17 cellular contexts compared by ENCODE assay signal in genomic region chr13:24360106-24360505, GRCh38. TPM values are rescaled to one million over a fixed set of nuclear protein-coding genes. Genes with fewer than 3 reads are reported as not detected.
DNase-seq lines count a peak whose midpoint lies in the region; ATAC-seq and TF ChIP-seq lines count a peak whose summit lies in the region.
"Had no signal": no experiment of that assay in that cellular context is flagged by ENCODE, and none has a peak within 500 bp of the region (broad histone marks: within the 10 kb centered on the region; RNA-seq: fewer than 3 reads in every experiment).

No MANE protein-coding gene starts in this region.

- CTCF ChIA-PET in activated naive CD4-positive, alpha-beta T cell treated with anti-CD3 and anti-CD28 coated beads, Interleukin-2, amount 10 ng/mL, durations not matched to agents 7 days and 5 days (lab: Charles Lee), result interaction anchor here (0.8 kb wide), 1 partner anchor 20 kb away, joined by 3 read pairs; no protein-coding TSS in a partner anchor

- H3K27me3 Mint-ChIP-seq in nephron (ENCODE audit: low read depth), result no peaks in the 10 kb centered on the region
- H3K27me3 Mint-ChIP-seq in activated naive CD4-positive, alpha-beta T cell treated with anti-CD3 and anti-CD28 coated beads, Interleukin-2, amount 10 ng/mL, durations not matched to agents 7 days and 5 days, result no peaks in the 10 kb centered on the region
- H3K27me3 Mint-ChIP-seq: CD4-positive, alpha-beta memory T cell had no signal

- TF ChIP-seq POLR2A in testis (IDR thresholded peaks at IDR 0.05), result no peak

- DNase-seq in colonic mucosa (no peak), kidney tubule cell (ENCODE audit: low spot score) (peak; percentile 63), renal cortical epithelial cell (ENCODE audit: low read depth) (peak; percentile 84), testis (no peak)
- DNase-seq in activated naive CD4-positive, alpha-beta T cell treated with anti-CD3 and anti-CD28 coated beads, Interleukin-2, amount 10 ng/mL, durations not matched to agents 7 days and 5 days, result no peak
- DNase-seq: C1 segment of cervical spinal cord, Calu3, COR-L47, DND-41, H9 had no signal

- no peaks in the 10 kb centered on the region for H3K9me3 Mint-ChIP-seq in nephron
- H3K9me3 Mint-ChIP-seq in activated naive CD4-positive, alpha-beta T cell treated with anti-CD3 and anti-CD28 coated beads, Interleukin-2, amount 10 ng/mL, durations not matched to agents 7 days and 5 days, result no peaks in the 10 kb centered on the region
- H3K9me3 Mint-ChIP-seq: CD4-positive, alpha-beta memory T cell; H9 had no signal

- H3K4me1 ChIP-seq in colonic mucosa (no peaks in the 10 kb centered on the region), testis (no peaks in the 10 kb centered on the region)

- intact Hi-C loops in colonic mucosa (cut with DNase I), result no loop called here
- intact Hi-C loops in testis (cut with DNase I; ENCODE audit: low total_unique reads), result no loop called here

- no peak for ATAC-seq in GM21786 (IDR thresholded peaks at IDR 0.05; ENCODE audit: unreplicated experiment)

- H3K4me3 ChIP-seq in colonic mucosa (no peak overlapping the region), testis (no peak overlapping the region)
- H3K4me3 ChIP-seq: GM23338 had no signal

- H3K9me3 ChIP-seq in colonic mucosa (no peaks in the 10 kb centered on the region), testis (no peaks in the 10 kb centered on the region)

- H3K27ac Mint-ChIP-seq in nephron, result peak overlapping the region; percentile 51 to 88 (median 83)
- no peak overlapping the region for H3K27ac Mint-ChIP-seq in activated naive CD4-positive, alpha-beta T cell treated with anti-CD3 and anti-CD28 coated beads, Interleukin-2, amount 10 ng/mL, durations not matched to agents 7 days and 5 days
- H3K27ac Mint-ChIP-seq: CD4-positive, alpha-beta memory T cell; GM23338; H9 had no signal

- H3K27me3 ChIP-seq in colonic mucosa (no peaks in the 10 kb centered on the region), testis (no peaks in the 10 kb centered on the region)

- no peaks in the 10 kb centered on the region for H3K4me1 Mint-ChIP-seq in nephron
- no peaks in the 10 kb centered on the region for H3K4me1 Mint-ChIP-seq in activated naive CD4-positive, alpha-beta T cell treated with anti-CD3 and anti-CD28 coated beads, Interleukin-2, amount 10 ng/mL, durations not matched to agents 7 days and 5 days
- H3K4me1 Mint-ChIP-seq: CD4-positive, alpha-beta memory T cell; H9 had no signal

- WGBS in testis, 2 donors, result 94 to 95% methylated on average over 7 of the region's 7 CpGs

- H3K9ac ChIP-seq in colonic mucosa (ENCODE audit: low read depth in 2 of 2, low read length in 2 of 2), result no peak overlapping the region

- H3K4me3 Mint-ChIP-seq in nephron, result no peak overlapping the region
- no peak overlapping the region for H3K4me3 Mint-ChIP-seq in activated naive CD4-positive, alpha-beta T cell treated with anti-CD3 and anti-CD28 coated beads, Interleukin-2, amount 10 ng/mL, durations not matched to agents 7 days and 5 days
- H3K4me3 Mint-ChIP-seq: CD4-positive, alpha-beta memory T cell; GM23338; H9 had no signal

- H3K27ac ChIP-seq in colonic mucosa, result peak overlapping the region; percentile 55
- no peak overlapping the region for H3K27ac ChIP-seq in testis

- H3K36me3 ChIP-seq in colonic mucosa, result no peaks in the 10 kb centered on the region
- no peaks in the 10 kb centered on the region for H3K36me3 ChIP-seq in testis (ENCODE audit: low read depth, missing control alignments)

- TF ChIP-seq CTCF in colonic mucosa (IDR thresholded peaks at IDR 0.05), result no peak
- no peak for TF ChIP-seq CTCF in nephron (IDR thresholded peaks at IDR 0.05; ENCODE audit: unreplicated experiment in 3 of 3)
- TF ChIP-seq CTCF in testis (IDR thresholded peaks at IDR 0.05), result no peak

- H3K36me3 Mint-ChIP-seq in nephron (ENCODE audit: low read depth), result no peaks in the 10 kb centered on the region
- no peaks in the 10 kb centered on the region for H3K36me3 Mint-ChIP-seq in activated naive CD4-positive, alpha-beta T cell treated with anti-CD3 and anti-CD28 coated beads, Interleukin-2, amount 10 ng/mL, durations not matched to agents 7 days and 5 days
- H3K36me3 Mint-ChIP-seq: CD4-positive, alpha-beta memory T cell had no signal

RNA-seq across cellular contexts. Expression of gene C1QTNF9, which starts 50.7 kb away (rescaled TPM):
- total RNA-seq in colonic mucosa, result under 1 TPM in 1 of 2 donors, not detected in 1; 0.19 TPM
- total RNA-seq in renal cortical epithelial cell, result not detected in 2 replicates
- total RNA-seq in testis, result 1 to 10 TPM in 1 of 2 donors, under 1 TPM in 1; 0.43 to 2.4 TPM
- polyA plus RNA-seq in testis (ENCODE audit: insufficient read depth, low read depth, low replicate concordance), result 1.1 TPM
- total RNA-seq: A172; Calu3; CD4-positive, alpha-beta memory T cell; GM23338; H4; H9 had no signal
- polyA plus RNA-seq: BJ; CD4-positive, alpha-beta memory T cell; GM23338 had no signal

Comparison
In these comparisons a context has a peak if more than half of its experiments do, and no peak if none do; other contexts are left out.
1. DNase-seq: peak in kidney tubule cell (single experiment) and renal cortical epithelial cell (single experiment); none in colonic mucosa (single experiment), testis (single experiment) and activated naive CD4-positive, alpha-beta T cell treated with anti-CD3 and anti-CD28 coated beads, Interleukin-2, amount 10 ng/mL, durations not matched to agents 7 days and 5 days (single experiment).